In the genomic region with DNA sequence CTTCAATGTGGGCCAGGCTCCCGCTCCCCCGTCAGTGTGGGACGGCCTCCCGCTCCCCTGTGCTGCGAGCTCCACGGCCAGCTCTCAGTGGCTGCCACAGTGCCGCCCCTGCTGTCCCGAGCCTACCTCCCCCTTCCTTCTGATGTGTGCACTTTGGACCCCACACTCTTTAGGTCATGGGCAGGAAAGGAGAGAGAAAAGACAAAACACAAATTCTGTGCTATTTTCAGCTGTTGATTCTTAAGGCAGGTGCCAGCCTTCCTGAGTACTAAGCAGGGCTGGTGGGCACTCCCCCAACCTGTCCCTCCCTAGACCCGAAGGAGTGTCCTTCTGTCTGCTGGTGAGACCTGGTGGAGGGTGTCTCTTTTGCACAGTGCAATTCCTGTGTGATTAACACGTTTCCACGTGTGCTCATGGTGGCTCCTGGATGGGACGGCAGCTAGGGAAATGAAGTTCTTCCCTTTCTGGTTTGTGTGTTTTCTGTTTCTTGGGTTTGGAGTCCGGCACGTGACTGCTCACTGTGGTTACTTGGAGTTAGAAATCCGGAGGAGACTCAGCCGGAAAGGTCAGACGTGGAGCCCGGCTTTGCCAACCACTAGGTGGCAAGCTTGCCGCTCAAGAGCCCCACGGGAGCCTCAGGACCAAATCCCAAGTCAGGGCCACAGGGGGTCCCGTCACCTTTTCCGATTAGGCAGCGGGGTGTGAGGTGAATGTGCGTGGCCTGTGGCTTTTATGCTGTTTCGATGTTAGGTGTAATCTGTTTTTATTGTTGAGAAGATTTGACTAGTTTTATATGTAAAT, we compare ENCODE assay signal across 7 cellular contexts.
DNase-seq lines count a peak whose midpoint lies in the region; ATAC-seq and TF ChIP-seq lines count a peak whose summit lies in the region.
"Not testable (repeated sequence)": the region's sequence is repeated elsewhere in the genome, so short reads cannot be mapped to it uniquely, and the experiment has no call there.

No MANE protein-coding gene starts in this region.

- ATAC-seq in IMR-90 (ENCODE audit: low read depth) = peak; percentile 94
- peak; percentile 89 for ATAC-seq in RWPE2 (ENCODE audit: low read depth)
- peak; percentile 78 to 93 for ATAC-seq in gastrocnemius medialis

- H3K4me2 ChIP-seq in IMR-90 (ENCODE audit: low read depth, low read length) = peak overlapping the region; percentile 33; the same call in 1 of the 2 replicates

- H3K4me1 ChIP-seq in IMR-90 (ENCODE audit: control insufficient read depth, insufficient read depth, low read length) (peaks cover 14% of the 10 kb centered on the region; the same call in 1 of the 2 replicates), esophagus squamous epithelium (peaks cover 0 to 19% (median 4%) of the 10 kb centered on the region in 3 donors)
- H3K4me1 ChIP-seq in RWPE2 (ENCODE audit: insufficient read depth, poor library complexity, severe bottlenecking); gastrocnemius medialis: not testable (repeated sequence)

- not testable (repeated sequence) for H3K27me3 ChIP-seq in IMR-90 (ENCODE audit: control insufficient read depth, insufficient read depth, low read length); RWPE2 (ENCODE audit: insufficient read depth, poor library complexity, severe bottlenecking); esophagus squamous epithelium; gastrocnemius medialis

- peak overlapping the region; percentile 77 for H2BK5ac ChIP-seq in IMR-90 (ENCODE audit: low read depth, low read length, poor library complexity, severe bottlenecking)

- dilution Hi-C loops in IMR-90 (cut with HindIII; ENCODE audit: low sequenced_read_pairs, unreplicated experiment) = not testable (repeated sequence)

- peak overlapping the region; percentile 59 for H3K27ac Mint-ChIP-seq in activated naive CD4-positive, alpha-beta T cell treated with anti-CD3 and anti-CD28 coated beads, Interleukin-2, amount 10 ng/mL, durations not matched to agents 7 days and 5 days

- H3K9me3 Mint-ChIP-seq in activated naive CD4-positive, alpha-beta T cell treated with anti-CD3 and anti-CD28 coated beads, Interleukin-2, amount 10 ng/mL, durations not matched to agents 7 days and 5 days = not testable (repeated sequence)

- WGBS in IMR-90 (ENCODE audit: extremely low coverage in 2 of 2, insufficient read length in 1 of 2), 2 experiments = 0% methylated on average over 1 of the region's 25 CpGs; no CpG with 5 or more reads in 1 of the 2 experiments
- 20 to 30% methylated on average over 12 to 16 of the region's 25 CpGs for WGBS in esophagus squamous epithelium, 2 donors
- 15 to 25% methylated on average over 25 of the region's 25 CpGs for WGBS in lower leg skin, 2 donors

- 0 out of 4 replicates have a peak, but pooled peaks cover 0 to 17% of the 10 kb centered on the region in 2 experiments for H3K79me1 ChIP-seq in IMR-90 (ENCODE audit: low read depth in 1 of 2, low read length in 2 of 2)

- H2BK15ac ChIP-seq in IMR-90 (ENCODE audit: low read depth, low read length) = peak overlapping the region; percentile 83

- POLR2A ChIA-PET in GM10248 (lab: Yijun Ruan, JAX); IMR-90 (lab: Charles Lee; ENCODE audit: unreplicated experiment): not testable (repeated sequence)

- H3K56ac ChIP-seq in IMR-90 (ENCODE audit: extremely low read depth, insufficient read depth, low read length) = 0 out of 2 replicates have a peak overlapping the region, but pooled peaks have one; percentile 43

- peak overlapping the region; percentile 98 for H4K91ac ChIP-seq in IMR-90 (ENCODE audit: insufficient read depth, low read depth, low read length)

- peak overlapping the region; percentile 95 for H2BK120ac ChIP-seq in IMR-90 (ENCODE audit: low read depth, low read length)

- peak; percentile 78 for TF ChIP-seq RAD21 in IMR-90 (IDR thresholded peaks at IDR 0.05; ENCODE audit: low read length)

- TF ChIP-seq CTCF in GM10248 (IDR thresholded peaks at IDR 0.05; ENCODE audit: control extremely low read depth, extremely low read depth, low read depth, missing control alignments) (peak; percentile 15), IMR-90 (conservative IDR thresholded peaks at IDR 0.05; ENCODE audit: low read depth, low read length) (peak; percentile 70), RWPE2 (IDR thresholded peaks at IDR 0.05; ENCODE audit: poor library complexity, severe bottlenecking) (peak; percentile 74), esophagus squamous epithelium (IDR thresholded peaks at IDR 0.05) (peak; percentile 29 to 67 (median 56)), gastrocnemius medialis (IDR thresholded peaks at IDR 0.05 in 4 of 5, conservative IDR thresholded peaks at IDR 0.05 in 1 of 5) (peak; percentile 12 to 72 (median 49))
- TF ChIP-seq CTCF in lower leg skin (IDR thresholded peaks at IDR 0.05) = not testable (repeated sequence)

- H3K36me3 ChIP-seq in IMR-90 (ENCODE audit: control insufficient read depth, insufficient read depth, low read length); RWPE2 (ENCODE audit: low read depth); esophagus squamous epithelium; gastrocnemius medialis: not testable (repeated sequence)

- DNase-seq in GM10248 (ENCODE audit: extremely low spot score); RWPE2 (ENCODE audit: low spot score); esophagus squamous epithelium (lab: John Stamatoyannopoulos, UW): not testable (repeated sequence)
- DNase-seq in IMR-90 (peak; percentile 75), lower leg skin (ENCODE audit: low spot score in 2 of 2) (peak; percentile 80 to 91), gastrocnemius medialis (peak; percentile 41 to 53)
- DNase-seq in activated naive CD4-positive, alpha-beta T cell treated with anti-CD3 and anti-CD28 coated beads, Interleukin-2, amount 10 ng/mL, durations not matched to agents 7 days and 5 days = peak; percentile 37

- H3K27me3 Mint-ChIP-seq in activated naive CD4-positive, alpha-beta T cell treated with anti-CD3 and anti-CD28 coated beads, Interleukin-2, amount 10 ng/mL, durations not matched to agents 7 days and 5 days = not testable (repeated sequence)

- peak overlapping the region; percentile 82 for H2AFZ ChIP-seq in IMR-90 (replicated peaks; ENCODE audit: low read length, poor library complexity)

- not testable (repeated sequence) for H3K9me1 ChIP-seq in IMR-90 (ENCODE audit: insufficient read depth, low read length)

- peak overlapping the region; percentile 93 for H2BK20ac ChIP-seq in IMR-90 (ENCODE audit: low read depth, low read length)

- peaks cover 16% of the 10 kb centered on the region for H3K36me3 Mint-ChIP-seq in activated naive CD4-positive, alpha-beta T cell treated with anti-CD3 and anti-CD28 coated beads, Interleukin-2, amount 10 ng/mL, durations not matched to agents 7 days and 5 days

- in situ Hi-C loops in IMR-90 (cut with MboI; ENCODE audit: low sequenced_read_pairs); gastrocnemius medialis (cut with MboI; ENCODE audit: low sequenced_read_pairs in 4 of 4): not testable (repeated sequence)

- H3K9ac ChIP-seq in IMR-90 (ENCODE audit: low read depth, low read length) = peak overlapping the region; percentile 70

- peaks cover 61% of the 10 kb centered on the region for H3K4me1 Mint-ChIP-seq in activated naive CD4-positive, alpha-beta T cell treated with anti-CD3 and anti-CD28 coated beads, Interleukin-2, amount 10 ng/mL, durations not matched to agents 7 days and 5 days

- peak overlapping the region; percentile 88 for H3K23ac ChIP-seq in IMR-90 (ENCODE audit: low read depth, low read length)

- peak overlapping the region; percentile 98 for H3K4ac ChIP-seq in IMR-90 (ENCODE audit: low read depth, low read length)

- TF ChIP-seq POLR2A in IMR-90 (IDR thresholded peaks at IDR 0.05; ENCODE audit: low read depth, low read length); esophagus squamous epithelium (IDR thresholded peaks at IDR 0.05); lower leg skin (IDR thresholded peaks at IDR 0.05); gastrocnemius medialis (IDR thresholded peaks at IDR 0.05): not testable (repeated sequence)

- H3K9me3 ChIP-seq in IMR-90 (ENCODE audit: control insufficient read depth, insufficient read depth, low read length); RWPE2 (ENCODE audit: severe bottlenecking); esophagus squamous epithelium; gastrocnemius medialis: not testable (repeated sequence)

- H3K18ac ChIP-seq in IMR-90 (ENCODE audit: low read depth, low read length) = peak overlapping the region; percentile 89

- peak overlapping the region; percentile 90 for H4K5ac ChIP-seq in IMR-90 (ENCODE audit: low read depth, low read length)

- not testable (repeated sequence) for BruUV-seq in IMR-90 (replicated peaks; lab: Mats Ljungman, UMichigan)

- H4K20me1 ChIP-seq in IMR-90 (ENCODE audit: insufficient read depth, low read length) = not testable (repeated sequence)

- not testable (repeated sequence) for H2AK9ac ChIP-seq in IMR-90 (replicated peaks; ENCODE audit: low read depth, low read length, poor library complexity)

- H3K27ac ChIP-seq in IMR-90 (ENCODE audit: insufficient read depth, low read length) (peak overlapping the region; percentile 85), esophagus squamous epithelium (peak overlapping the region; percentile 36 to 63 (median 44))
- not testable (repeated sequence) for H3K27ac ChIP-seq in RWPE2 (ENCODE audit: poor library complexity, severe bottlenecking); gastrocnemius medialis

- H2AK5ac ChIP-seq in IMR-90 (ENCODE audit: low read depth, low read length) = peak overlapping the region; percentile 94

- CTCF ChIA-PET in GM10248 (lab: Yijun Ruan, JAX); IMR-90 (lab: Yijun Ruan, JAX): not testable (repeated sequence)
- CTCF ChIA-PET in activated naive CD4-positive, alpha-beta T cell treated with anti-CD3 and anti-CD28 coated beads, Interleukin-2, amount 10 ng/mL, durations not matched to agents 7 days and 5 days (lab: Charles Lee) = interaction anchor here (0.7 to 1.1 kb wide), 3 partner anchors 17 to 917 kb away, joined by 3 to 4 read pairs (median 3); no protein-coding TSS in a partner anchor

- not testable (repeated sequence) for H3K4me3 Mint-ChIP-seq in activated naive CD4-positive, alpha-beta T cell treated with anti-CD3 and anti-CD28 coated beads, Interleukin-2, amount 10 ng/mL, durations not matched to agents 7 days and 5 days

- H3K14ac ChIP-seq in IMR-90 (replicated peaks; ENCODE audit: low read depth, low read length) = peak overlapping the region; percentile 99

- H4K8ac ChIP-seq in IMR-90 (ENCODE audit: low read depth in 2 of 2, low read length in 2 of 2) = peak overlapping the region; percentile 92 to 95

- H3K4me3 ChIP-seq in IMR-90 (ENCODE audit: insufficient read depth, low read depth, low read length); RWPE2 (ENCODE audit: severe bottlenecking); lower leg skin (ENCODE audit: low read depth, poor library complexity, severe bottlenecking); gastrocnemius medialis: not testable (repeated sequence)
- peak overlapping the region in 1 of 4 donors; percentile 21 for H3K4me3 ChIP-seq in esophagus squamous epithelium

- intact Hi-C loops in IMR-90 (cut with micrococcal nuclease) = loop anchor here (5.0 kb wide), 1 partner anchor 142 kb away; no protein-coding TSS in a partner anchor
- intact Hi-C loops in esophagus squamous epithelium (cut with DNase I); lower leg skin (cut with DNase I; ENCODE audit: low total_unique reads); gastrocnemius medialis (cut with DNase I; ENCODE audit: low total_unique reads): not testable (repeated sequence)
